9 cellular contexts compared by ENCODE assay signal in the genomic region with DNA sequence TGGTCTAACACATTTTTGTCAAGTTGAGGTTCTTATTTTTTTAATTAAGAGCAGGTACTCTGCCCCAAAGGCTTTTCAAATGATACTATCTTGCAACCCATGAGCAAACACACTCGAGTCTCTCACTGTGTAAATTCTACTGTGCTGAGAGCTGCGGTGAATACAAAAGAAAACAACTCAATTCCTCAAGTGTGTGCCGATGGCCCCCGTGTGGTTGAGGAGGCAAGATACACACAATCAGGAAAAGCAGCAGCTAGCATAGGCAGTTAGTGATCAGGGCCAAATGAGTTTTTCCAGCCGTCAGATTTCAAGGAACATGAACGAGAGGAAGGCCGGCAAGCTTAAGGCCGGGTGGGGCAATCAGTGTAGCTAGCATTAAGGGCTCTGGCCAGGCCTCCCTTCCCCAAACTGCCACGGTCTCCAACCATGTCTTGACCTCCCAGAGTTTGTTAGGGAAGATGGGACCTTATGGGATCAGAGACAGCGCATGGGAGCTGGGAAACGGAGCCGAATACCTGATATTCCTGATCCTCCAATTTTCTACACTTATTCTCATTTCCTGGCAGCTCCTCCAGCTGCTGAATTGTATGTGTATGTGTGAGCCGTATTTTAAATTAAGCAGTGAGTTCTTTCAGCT. TPM values are rescaled to one million over a fixed set of nuclear protein-coding genes. Genes with fewer than 3 reads are reported as not detected.
DNase-seq lines count a peak whose midpoint lies in the region; ATAC-seq, FAIRE-seq and TF ChIP-seq lines count a peak whose summit lies in the region.
"Had no signal": no experiment of that assay in that cellular context is flagged by ENCODE, and none has a peak within 500 bp of the region (broad histone marks: within the 10 kb centered on the region; RNA-seq: fewer than 3 reads in every experiment).

No MANE protein-coding gene starts in this region.

- FAIRE-seq in HepG2 (lab: Jason Lieb, UNC): peak; percentile 83

- CTCF ChIA-PET in HepG2 (lab: Yijun Ruan, JAX; ENCODE audit: low intra/inter-chr PET ratio, low total read pairs): no interaction called here

- peak overlapping the region; percentile 79 for H3K4me2 ChIP-seq in HepG2 (ENCODE audit: low read depth, low read length)

- POLR2A ChIA-PET in HepG2 (lab: Yijun Ruan, JAX): interaction anchor here (1.0 kb wide), 1 partner anchor 100 kb away, joined by 3 read pairs; the partner anchor contains the start of gene AMMECR1

- H3K27ac ChIP-seq in HepG2 (ENCODE audit: extremely low read length, insufficient read depth, low read length): no peak overlapping the region

- peaks cover 57% of the 10 kb centered on the region for H3K27me3 Mint-ChIP-seq in activated T-cell treated with anti-CD3 and anti-CD28 coated beads, Interleukin-2, amount 50 U/mL, for 24 hours

- H4K20me1 ChIP-seq in HepG2 (ENCODE audit: insufficient read depth, low read length): no peaks in the 10 kb centered on the region

- TF ChIP-seq EP300 in HepG2 (IDR thresholded peaks at IDR 0.05; ENCODE audit: low read depth in 2 of 2, low read length in 2 of 2): no peak
- no peak for TF ChIP-seq EP300 in HepG2 (CRISPR knock-in tag; IDR thresholded peaks at IDR 0.05; ENCODE audit: borderline replicate concordance)

- ATAC-seq in HepG2: peak; percentile 89
- ATAC-seq in GM19452 (IDR thresholded peaks at IDR 0.05; ENCODE audit: unreplicated experiment): no peak
- ATAC-seq in GM19023 (IDR thresholded peaks at IDR 0.05; ENCODE audit: unreplicated experiment): no peak

- no peak overlapping the region for H3K4me3 Mint-ChIP-seq in activated T-cell treated with anti-CD3 and anti-CD28 coated beads, Interleukin-2, amount 50 U/mL, for 24 hours

- DNase-seq in Caki2 (ENCODE audit: low read depth): peak; percentile 36
- DNase-seq in M059J (ENCODE audit: low read depth): peak; percentile 70
- peak; percentile 49 for DNase-seq in astrocyte of the cerebellum (ENCODE audit: low read depth)
- no peak for DNase-seq in HepG2 (ENCODE audit: low spot score)
- no peak for DNase-seq in SIG-M5 (lab: John Stamatoyannopoulos, UW)
- no peak for DNase-seq in activated T-cell treated with anti-CD3 and anti-CD28 coated beads, Interleukin-2, amount 50 U/mL, for 24 hours

- H3K9me3 ChIP-seq in HepG2 (ENCODE audit: low read length): no peaks in the 10 kb centered on the region

- in situ Hi-C loops in Caki2 (cut with HindIII; ENCODE audit: low pct_unique_long_range_greater_than_20kb, low sequenced_read_pairs): loop anchor here (25.0 kb wide), 1 partner anchor 231 kb away; no protein-coding TSS in a partner anchor
- in situ Hi-C loops in astrocyte of the cerebellum (cut with HindIII; ENCODE audit: low sequenced_read_pairs): loop anchor here (25.0 kb wide), 1 partner anchor 231 kb away; no protein-coding TSS in a partner anchor
- in situ Hi-C loops in HepG2 (cut with HindIII; ENCODE audit: extremely low pct_ligation_motif_present, low pct_unique_long_range_greater_than_20kb): loop anchor here (25.0 kb wide), 1 partner anchor 506 kb away; no protein-coding TSS in a partner anchor

- no peaks in the 10 kb centered on the region for H3K36me3 Mint-ChIP-seq in activated T-cell treated with anti-CD3 and anti-CD28 coated beads, Interleukin-2, amount 50 U/mL, for 24 hours (ENCODE audit: low read depth)

- no peak overlapping the region for H3K9ac ChIP-seq in HepG2 (ENCODE audit: insufficient read depth, low read depth, low read length)

- TF ChIP-seq CTCF in astrocyte of the cerebellum (IDR thresholded peaks at IDR 0.05; ENCODE audit: low read depth, low read length, missing control alignments) (peak; percentile 63), HepG2 (CRISPR knock-in tag; IDR thresholded peaks at IDR 0.05) (peak; percentile 58)

- TF ChIP-seq POLR2A in HepG2 (IDR thresholded peaks at IDR 0.05; ENCODE audit: insufficient read depth in 1 of 2, low read depth in 2 of 2, low read length in 2 of 2): no peak

- no peak for TF ChIP-seq RAD21 in HepG2 (CRISPR knock-in tag; IDR thresholded peaks at IDR 0.05)

- no peaks in the 10 kb centered on the region for H3K79me2 ChIP-seq in HepG2 (ENCODE audit: insufficient read depth, low read length)

- H3K9me3 Mint-ChIP-seq in activated T-cell treated with anti-CD3 and anti-CD28 coated beads, Interleukin-2, amount 50 U/mL, for 24 hours: no peaks in the 10 kb centered on the region

- intact Hi-C loops in HepG2 (cut with micrococcal nuclease; ENCODE audit: unreplicated experiment): no loop called here

- 18% methylated on average over 6 of the region's 13 CpGs for WGBS in HepG2 (ENCODE audit: low lambda C conversion rate)

- no peaks in the 10 kb centered on the region for H3K4me1 Mint-ChIP-seq in activated T-cell treated with anti-CD3 and anti-CD28 coated beads, Interleukin-2, amount 50 U/mL, for 24 hours (ENCODE audit: low read depth)

- no peaks in the 10 kb centered on the region for H3K36me3 ChIP-seq in HepG2 (replicated peaks in 1 of 2; ENCODE audit: control insufficient read depth in 1 of 2, insufficient read depth in 2 of 2, low read length in 2 of 2)

- no peaks in the 10 kb centered on the region for H3K27me3 ChIP-seq in HepG2 (ENCODE audit: control insufficient read depth in 1 of 2, insufficient read depth in 2 of 2, low read length in 2 of 2)

- H2AFZ ChIP-seq in HepG2 (ENCODE audit: low read length): peak overlapping the region; percentile 72

- H3K4me3 ChIP-seq in astrocyte of the cerebellum (ENCODE audit: low read depth, low read length): no peak overlapping the region
- peak overlapping the region; percentile 45 to 54 (median 51); a peak in 5 of 6 replicates for H3K4me3 ChIP-seq in HepG2 (replicated peaks in 1 of 3; ENCODE audit: insufficient read depth in 1 of 3, low read depth in 2 of 3, low read length in 3 of 3)

- H3K4me1 ChIP-seq in HepG2 (ENCODE audit: insufficient read depth, low read length): no peaks in the 10 kb centered on the region

- no TSS peak for BruUV-seq in HepG2 (replicated peaks; lab: Mats Ljungman, UMichigan)

- H3K27ac Mint-ChIP-seq in activated T-cell treated with anti-CD3 and anti-CD28 coated beads, Interleukin-2, amount 50 U/mL, for 24 hours: no peak overlapping the region

TF ChIP-seq in HepG2, 621 proteins besides CTCF, POLR2A, EP300 and RAD21:
- TF ChIP-seq STAG1 (CRISPR knock-in tag; IDR thresholded peaks at IDR 0.05) (peak; percentile 28; the same call in 1 of the 2 replicates), HHEX (CRISPR knock-in tag; IDR thresholded peaks at IDR 0.05) (no peak)

RNA-seq across cellular contexts. Expression of gene RTL9, which starts 59.7 kb away (rescaled TPM):
- total RNA-seq in Caki2 (2014; rRNA removed; shearing (Covaris generic); ENCODE audit: low replicate concordance): 0.07 TPM in 1 of 2 replicates, not detected in the other
- 0.02 and 0.12 TPM in 2 replicates for total RNA-seq in M059J (2014; rRNA removed; shearing (Covaris generic))
- 0.02 and 0.15 TPM in 2 replicates for total RNA-seq in HepG2 (2016; rRNA removed; fragmentation: Illumina TruSeq; extraction: Trizol)
- not detected in 2 replicates for total RNA-seq in HepG2 (2016; cell fraction: cytosol; rRNA removed; fragmentation: Illumina TruSeq; extraction: Trizol; ENCODE audit: low read depth)
- total RNA-seq in HepG2 (2016; cell fraction: insoluble cytoplasmic fraction; rRNA removed; fragmentation: Illumina TruSeq; extraction: Trizol): 0.02 TPM in 1 of 2 replicates, not detected in the other
- total RNA-seq in HepG2 (2016; cell fraction: membrane; rRNA removed; fragmentation: Illumina TruSeq; extraction: Trizol): not detected in 2 replicates
- total RNA-seq in HepG2 (2016; cell fraction: nucleus; rRNA removed; fragmentation: Illumina TruSeq; extraction: Trizol): 0.06 TPM in 1 of 2 replicates, not detected in the other
- polyA plus RNA-seq in HepG2 (2011; rRNA removed): 0.01 TPM in 1 of 2 replicates, not detected in the other
- polyA plus RNA-seq in HepG2 (2011; cell fraction: cytosol; rRNA removed): 0.01 TPM in 1 of 2 replicates, not detected in the other
- not detected in 2 replicates for polyA plus RNA-seq in HepG2 (2011; cell fraction: nucleus; rRNA removed)
- not detected in 2 replicates for polyA plus RNA-seq in HepG2 (2012)
- polyA plus RNA-seq in HepG2 (2016; cell fraction: cytosol; fragmentation: Illumina TruSeq; extraction: Trizol; ENCODE audit: low read depth): not detected in 2 replicates
- polyA plus RNA-seq in HepG2 (2016; cell fraction: insoluble cytoplasmic fraction; fragmentation: Illumina TruSeq; extraction: Trizol; ENCODE audit: low read depth): 0.04 TPM in 2 replicates
- polyA plus RNA-seq in HepG2 (2016; cell fraction: membrane; fragmentation: Illumina TruSeq; extraction: Trizol; ENCODE audit: low read depth): 0.03 TPM in 1 of 2 replicates, not detected in the other
- 0.11 and 0.16 TPM in 2 replicates for polyA plus RNA-seq in HepG2 (2016; cell fraction: nucleus; fragmentation: Illumina TruSeq; extraction: Trizol; ENCODE audit: insufficient read depth, low read depth)
- 0.02 TPM in 1 of 2 replicates, not detected in the other for polyA minus RNA-seq in HepG2 (2011; rRNA and poly(A)+ RNA removed; ENCODE audit: low replicate concordance)
- not detected in 2 replicates for polyA minus RNA-seq in HepG2 (2011; cell fraction: cytosol; rRNA and poly(A)+ RNA removed)
- not detected in 2 replicates for polyA minus RNA-seq in HepG2 (2011; cell fraction: nucleus; rRNA and poly(A)+ RNA removed)
- total RNA-seq: dermis microvascular lymphatic vessel endothelial cell had no signal

Comparison
In these comparisons a context has a peak if more than half of its experiments do, and no peak if none do; other contexts are left out.
1. DNase-seq: peak in Caki2 (single experiment), M059J (single experiment) and astrocyte of the cerebellum (single experiment); none in HepG2 (single experiment), SIG-M5 (single experiment) and activated T-cell treated with anti-CD3 and anti-CD28 coated beads, Interleukin-2, amount 50 U/mL, for 24 hours (single experiment).